Comparison of ENCODE assay signal across 8 cellular contexts in genomic region chr6:158869010-158869603, GRCh38. TPM values are rescaled to one million over a fixed set of nuclear protein-coding genes. Genes with fewer than 3 reads are reported as not detected.
DNase-seq lines count a peak whose midpoint lies in the region; ATAC-seq, FAIRE-seq and TF ChIP-seq lines count a peak whose summit lies in the region.

No MANE protein-coding gene starts in this region.

- no peak for TF ChIP-seq CTCF in Peyer's patch (IDR thresholded peaks at IDR 0.05)
- TF ChIP-seq CTCF in endodermal cell (conservative IDR thresholded peaks at IDR 0.05): no peak

- peak overlapping the region; percentile 87 for H3K9ac ChIP-seq in endodermal cell (ENCODE audit: extremely low read depth, low read length, poor library complexity, severe bottlenecking)

- H3K27me3 ChIP-seq in Peyer's patch (no peaks in the 10 kb centered on the region), endodermal cell (ENCODE audit: control insufficient read depth, insufficient read depth, low read length, poor library complexity, severe bottlenecking) (no peaks in the 10 kb centered on the region)

- FAIRE-seq in GM12892 (lab: Jason Lieb, UNC): no peak

- peak; percentile 52; the same call in 1 of the 2 replicates for TF ChIP-seq POLR2A in GM12892 (IDR thresholded peaks at IDR 0.05; ENCODE audit: low read depth, low read length)
- TF ChIP-seq POLR2A in Peyer's patch (IDR thresholded peaks at IDR 0.05): peak; percentile 67 to 83

- H3K4me1 Mint-ChIP-seq in endodermal cell: peaks cover 21% of the 10 kb centered on the region
- H3K4me1 Mint-ChIP-seq in natural killer cell treated with Interleukin-12 subunit alpha and Interleukin-12 subunit beta and Interleukin-15 and Interleukin-18, amount 100 ng/mL, for 72 hours (ENCODE audit: low read depth in 2 of 2): peaks cover 31 to 39% of the 10 kb centered on the region in 2 donors

- WGBS in endodermal cell (ENCODE audit: insufficient coverage in 1 of 2, insufficient read length in 1 of 2), 2 experiments: 41 to 52% methylated on average over 16 to 19 of the region's 19 CpGs

- H3K9me3 Mint-ChIP-seq in endodermal cell: no peaks in the 10 kb centered on the region
- H3K9me3 Mint-ChIP-seq in natural killer cell treated with Interleukin-12 subunit alpha and Interleukin-12 subunit beta and Interleukin-15 and Interleukin-18, amount 100 ng/mL, for 72 hours: no peaks in the 10 kb centered on the region

- peak overlapping the region; percentile 72 for H3K4me3 Mint-ChIP-seq in endodermal cell
- H3K4me3 Mint-ChIP-seq in natural killer cell treated with Interleukin-12 subunit alpha and Interleukin-12 subunit beta and Interleukin-15 and Interleukin-18, amount 100 ng/mL, for 72 hours: peak overlapping the region; percentile 90

- H3K27ac Mint-ChIP-seq in endodermal cell: peak overlapping the region; percentile 99
- H3K27ac Mint-ChIP-seq in natural killer cell treated with Interleukin-12 subunit alpha and Interleukin-12 subunit beta and Interleukin-15 and Interleukin-18, amount 100 ng/mL, for 72 hours: peak overlapping the region; percentile 95 to 99

- H3K4me3 ChIP-seq in Peyer's patch (peak overlapping the region; percentile 32 to 54 (median 48)), endodermal cell (ENCODE audit: low read length) (peak overlapping the region; percentile 83)

- H3K36me3 ChIP-seq in Peyer's patch (no peaks in the 10 kb centered on the region), endodermal cell (ENCODE audit: control insufficient read depth, insufficient read depth, low read length) (no peaks in the 10 kb centered on the region)

- H3K9me3 ChIP-seq in Peyer's patch: no peaks in the 10 kb centered on the region
- H3K9me3 ChIP-seq in endodermal cell (ENCODE audit: control insufficient read depth, low read length): no peaks in the 10 kb centered on the region

- peak; percentile 19 for ATAC-seq in HG03442 (IDR thresholded peaks at IDR 0.05; ENCODE audit: unreplicated experiment)
- ATAC-seq in natural killer cell treated with Interleukin-12 subunit alpha and Interleukin-12 subunit beta and Interleukin-15 and Interleukin-18, amount 100 ng/mL, for 72 hours: peak in 1 of 2 donors; percentile 54

- H3K27ac ChIP-seq in Peyer's patch (peak overlapping the region; percentile 93 to 99 (median 95)), endodermal cell (ENCODE audit: low read depth, low read length) (peak overlapping the region; percentile 85)

- H3K4me1 ChIP-seq in Peyer's patch (peaks cover 0 to 16% (median 9%) of the 10 kb centered on the region in 4 donors), endodermal cell (ENCODE audit: control insufficient read depth, insufficient read depth, low read length) (peaks cover 4% of the 10 kb centered on the region)

- DNase-seq in A172 (ENCODE audit: low spot score) (peak; percentile 80), GM12892 (ENCODE audit: insufficient read length) (no peak), Peyer's patch (no peak), endodermal cell (no peak), NCI-H2081 treated with DMSO at 0.1 percent for 48 hours (lab: John Stamatoyannopoulos, UW) (no peak), GDM1 (lab: John Stamatoyannopoulos, UW) (no peak)
- no peak for DNase-seq in natural killer cell treated with Interleukin-12 subunit alpha and Interleukin-12 subunit beta and Interleukin-15 and Interleukin-18, amount 100 ng/mL, for 72 hours (ENCODE audit: low spot score)

- no peaks in the 10 kb centered on the region for H3K36me3 Mint-ChIP-seq in endodermal cell (ENCODE audit: low read depth)
- H3K36me3 Mint-ChIP-seq in natural killer cell treated with Interleukin-12 subunit alpha and Interleukin-12 subunit beta and Interleukin-15 and Interleukin-18, amount 100 ng/mL, for 72 hours: no peaks in the 10 kb centered on the region

- no peaks in the 10 kb centered on the region for H3K27me3 Mint-ChIP-seq in endodermal cell (ENCODE audit: insufficient read depth)
- H3K27me3 Mint-ChIP-seq in natural killer cell treated with Interleukin-12 subunit alpha and Interleukin-12 subunit beta and Interleukin-15 and Interleukin-18, amount 100 ng/mL, for 72 hours: peaks cover 0 to 2% of the 10 kb centered on the region in 2 donors

RNA-seq across cellular contexts. Expression of gene EZR, which starts 49.9 kb away (rescaled TPM):
- total RNA-seq in A172 (2014; rRNA removed; shearing (Covaris generic)): 446 and 456 TPM in 2 replicates
- 137 TPM for polyA plus RNA-seq in GM12892 (2012; ENCODE audit: missing spikeins)
- total RNA-seq in Peyer's patch: 100 to 1,000 TPM; 201 to 515 (median 470) TPM
- total RNA-seq in endodermal cell: 100 to 1,000 TPM; 145 to 209 TPM
- polyA plus RNA-seq in endodermal cell (2013, experiment 1 of 2): 118 TPM
- 115 TPM for polyA plus RNA-seq in endodermal cell (2013, experiment 2 of 2)
- total RNA-seq in natural killer cell treated with Interleukin-12 subunit alpha and Interleukin-12 subunit beta and Interleukin-15 and Interleukin-18, amount 100 ng/mL, for 72 hours: 100 to 1,000 TPM in 1 of 2 donors, 10 to 100 TPM in 1; 71.0 to 135 TPM
